ENCODE assay signal across 16 cellular contexts in the genomic region with DNA sequence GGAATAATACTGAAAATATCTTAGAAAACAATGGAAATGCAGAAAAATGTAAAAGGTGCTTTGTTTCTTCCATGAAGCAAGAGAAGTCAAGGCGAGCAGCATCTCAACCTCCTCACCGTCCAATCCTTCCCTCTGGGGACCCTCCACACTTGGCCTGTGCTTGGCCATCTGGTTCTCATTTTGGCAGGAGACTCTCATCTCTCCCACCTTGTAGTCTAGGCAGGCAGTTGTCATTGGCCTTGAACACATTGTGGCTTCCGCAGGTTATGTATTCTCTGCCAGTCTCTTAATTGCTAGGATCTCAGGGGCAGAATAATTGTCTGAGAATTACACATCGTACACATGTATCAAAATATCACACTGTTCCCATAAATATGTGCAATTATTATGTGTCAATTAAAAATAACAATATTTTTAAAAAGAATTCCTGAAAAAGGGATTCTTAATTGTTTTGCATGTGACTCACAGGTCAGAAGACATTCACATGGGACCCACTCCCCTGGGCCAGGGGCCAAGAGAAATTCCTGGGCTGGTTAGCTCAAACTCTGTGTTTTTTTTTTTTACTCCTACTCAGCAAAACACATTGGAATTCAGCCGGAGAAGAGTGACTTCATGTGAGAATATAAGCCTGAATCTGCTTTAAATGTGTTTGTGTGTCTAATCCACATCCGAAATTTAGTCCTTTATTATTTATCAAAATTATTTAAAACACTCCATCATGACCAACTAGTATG. TPM values are rescaled to one million over a fixed set of nuclear protein-coding genes. Genes with fewer than 3 reads are reported as not detected.
DNase-seq lines count a peak whose midpoint lies in the region; ATAC-seq and TF ChIP-seq lines count a peak whose summit lies in the region.
"Had no signal": no experiment of that assay in that cellular context is flagged by ENCODE, and none has a peak within 500 bp of the region (broad histone marks: within the 10 kb centered on the region; RNA-seq: fewer than 3 reads in every experiment).

No MANE protein-coding gene starts in this region.

- H3K36me3 Mint-ChIP-seq in CD14-positive monocyte: no peaks in the 10 kb centered on the region

- no peak overlapping the region for H3K27ac ChIP-seq in gastroesophageal sphincter
- H3K27ac ChIP-seq: epithelial cell of prostate, ovary had no signal

- peaks cover 6 to 31% (median 24%) of the 10 kb centered on the region in 3 donors for H3K27me3 Mint-ChIP-seq in CD14-positive monocyte (ENCODE audit: low read depth in 3 of 3)

- intact Hi-C loops in CD14-positive monocyte (cut with micrococcal nuclease): no loop called here

- H3K27me3 ChIP-seq in gastroesophageal sphincter: no peaks in the 10 kb centered on the region
- H3K27me3 ChIP-seq: ovary had no signal

- no peak for TF ChIP-seq POLR2A in gastroesophageal sphincter (IDR thresholded peaks at IDR 0.05)

- H3K36me3 ChIP-seq in gastroesophageal sphincter: no peaks in the 10 kb centered on the region
- H3K36me3 ChIP-seq: ovary had no signal

- ATAC-seq in gastroesophageal sphincter: no peak

- TF ChIP-seq EP300 in gastroesophageal sphincter (IDR thresholded peaks at IDR 0.05): no peak

- H3K4me1 Mint-ChIP-seq in CD14-positive monocyte: peaks cover 4% of the 10 kb centered on the region

- H3K4me3 Mint-ChIP-seq in CD14-positive monocyte: no peak overlapping the region
- H3K4me3 Mint-ChIP-seq: H9 had no signal

- TF ChIP-seq CTCF in gastroesophageal sphincter (IDR thresholded peaks at IDR 0.05): no peak
- TF ChIP-seq CTCF in CD14-positive monocyte (IDR thresholded peaks at IDR 0.05): no peak

- no peak overlapping the region for H3K4me3 ChIP-seq in gastroesophageal sphincter
- H3K4me3 ChIP-seq: ovary had no signal

- 52 to 67% methylated on average over 5 to 6 of the region's 6 CpGs for WGBS in gastroesophageal sphincter (ENCODE audit: low coverage in 1 of 2), 2 donors

- no peaks in the 10 kb centered on the region for H3K4me1 ChIP-seq in gastroesophageal sphincter
- H3K4me1 ChIP-seq: Caco-2 had no signal

- no peaks in the 10 kb centered on the region for H3K9me3 ChIP-seq in gastroesophageal sphincter
- H3K9me3 ChIP-seq: Caco-2, ovary had no signal

- no peak overlapping the region for H3K27ac Mint-ChIP-seq in CD14-positive monocyte
- H3K27ac Mint-ChIP-seq: H9 had no signal

- H3K9me3 Mint-ChIP-seq in CD14-positive monocyte: peaks cover 0 to 4% (median 0%) of the 10 kb centered on the region in 7 donors
- H3K9me3 Mint-ChIP-seq: H9 had no signal

- DNase-seq in A172 (ENCODE audit: low spot score) (peak; percentile 47), LHCN-M2 (ENCODE audit: low read depth) (peak; percentile 24), cerebellar cortex (ENCODE audit: low spot score) (peak; percentile 35), kidney tubule cell (ENCODE audit: low spot score) (peak; percentile 48), HPDE6-E6E7 (ENCODE audit: extremely low spot score) (no peak), CD14-positive monocyte (ENCODE audit: low spot score) (no peak)
- DNase-seq in activated naive CD4-positive, alpha-beta T cell treated with Interleukin-2 at 50 U/mL for 16 hours: no peak
- DNase-seq: ACHN; activated effector memory CD4-positive, alpha-beta T cell treated with Interleukin-2 at 50 U/mL for 16 hours; Caco-2; H9; mesendoderm had no signal

RNA-seq across cellular contexts. Expression of gene ANKRD62, which starts 14.0 kb away (rescaled TPM):
- not detected in 2 replicates for total RNA-seq in A172 (2014; rRNA removed; shearing (Covaris generic))
- total RNA-seq in LHCN-M2 (2014; rRNA removed) (not detected in 2 replicates), gastroesophageal sphincter (not detected)
- polyA plus RNA-seq in LHCN-M2 (2012): not detected
- polyA plus RNA-seq in CD14-positive monocyte: not detected
- total RNA-seq: Caco-2, H9, ovary, temporal lobe had no signal
- polyA plus RNA-seq: ovary had no signal

Comparison
In these comparisons a context has a peak if more than half of its experiments do, and no peak if none do; other contexts are left out.
1. DNase-seq: peak in A172 (single experiment), LHCN-M2 (single experiment), cerebellar cortex (single experiment) and kidney tubule cell (single experiment); none in HPDE6-E6E7 (single experiment), activated naive CD4-positive, alpha-beta T cell treated with Interleukin-2 at 50 U/mL for 16 hours (single experiment) and CD14-positive monocyte (single experiment).